17 cellular contexts compared by ENCODE assay signal in the genomic region with DNA sequence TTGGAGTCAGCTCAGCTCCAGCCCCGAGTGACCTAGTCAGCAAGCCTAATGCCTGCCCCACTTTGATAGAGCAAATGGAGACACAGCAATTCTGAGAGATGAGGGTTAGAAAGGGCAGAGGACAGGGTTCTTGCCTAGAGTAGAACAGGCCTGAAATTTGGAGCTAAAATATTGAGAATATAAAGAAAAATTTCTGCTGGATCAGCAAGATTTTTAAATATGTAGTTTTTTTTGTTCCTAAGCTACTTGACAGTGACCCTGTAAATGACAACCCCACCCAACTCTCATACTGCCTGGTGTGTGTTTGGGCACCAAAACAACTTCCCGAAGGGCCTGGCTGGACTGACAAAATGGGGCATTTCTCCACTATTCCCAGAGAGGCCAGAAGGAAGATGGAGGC. TPM values are rescaled to one million over a fixed set of nuclear protein-coding genes. Genes with fewer than 3 reads are reported as not detected.
DNase-seq lines count a peak whose midpoint lies in the region; ATAC-seq and TF ChIP-seq lines count a peak whose summit lies in the region.
"Had no signal": no experiment of that assay in that cellular context is flagged by ENCODE, and none has a peak within 500 bp of the region (broad histone marks: within the 10 kb centered on the region; RNA-seq: fewer than 3 reads in every experiment).

No MANE protein-coding gene starts in this region.

- no peaks in the 10 kb centered on the region for H3K27me3 ChIP-seq in CD4-positive, alpha-beta memory T cell (ENCODE audit: insufficient read depth, low read length)
- no peaks in the 10 kb centered on the region for H3K27me3 ChIP-seq in naive thymus-derived CD4-positive, alpha-beta T cell (ENCODE audit: control insufficient read depth in 2 of 2, insufficient read depth in 2 of 2, low read length in 2 of 2)
- no peaks in the 10 kb centered on the region for H3K27me3 ChIP-seq in transverse colon
- H3K27me3 ChIP-seq: BLaER1, Peyer's patch had no signal

- peaks cover 5% of the 10 kb centered on the region for H3K36me3 Mint-ChIP-seq in activated naive CD4-positive, alpha-beta T cell treated with anti-CD3 and anti-CD28 coated beads, Interleukin-2, amount 50 U/mL, for 24 hours
- peaks cover 17 to 24% of the 10 kb centered on the region in 2 donors for H3K36me3 Mint-ChIP-seq in CD4-positive, alpha-beta memory T cell
- H3K36me3 Mint-ChIP-seq in activated T-helper 1 cell treated with anti-CD3 and anti-CD28 coated beads, Interleukin-12 subunit alpha, Interleukin-12 subunit beta, Interleukin-2, Interleukin-4 antibody, amounts not matched to agents 30 ng/mL and 10 ng/mL and 1 ng/mL, durations not matched to agents 14 hours and 24 hours and 36 hours (ENCODE audit: low read depth): no peaks in the 10 kb centered on the region
- peaks cover 0 to 11% (median 0%) of the 10 kb centered on the region in 5 donors for H3K36me3 Mint-ChIP-seq in naive thymus-derived CD4-positive, alpha-beta T cell

- H3K4me1 Mint-ChIP-seq in activated naive CD4-positive, alpha-beta T cell treated with anti-CD3 and anti-CD28 coated beads, Interleukin-2, amount 50 U/mL, for 24 hours: peaks cover 16% of the 10 kb centered on the region
- H3K4me1 Mint-ChIP-seq in CD4-positive, alpha-beta memory T cell: peaks cover 7 to 22% (median 14%) of the 10 kb centered on the region in 4 donors
- H3K4me1 Mint-ChIP-seq in activated T-helper 1 cell treated with anti-CD3 and anti-CD28 coated beads, Interleukin-12 subunit alpha, Interleukin-12 subunit beta, Interleukin-2, Interleukin-4 antibody, amounts not matched to agents 30 ng/mL and 10 ng/mL and 1 ng/mL, durations not matched to agents 14 hours and 24 hours and 36 hours (ENCODE audit: low read depth): peaks cover 21% of the 10 kb centered on the region
- peaks cover 11 to 28% (median 18%) of the 10 kb centered on the region in 7 donors for H3K4me1 Mint-ChIP-seq in naive thymus-derived CD4-positive, alpha-beta T cell

- no peak for ATAC-seq in naive thymus-derived CD4-positive, alpha-beta T cell
- ATAC-seq: Right ventricle myocardium inferior had no signal

- peak overlapping the region; percentile 40 for H3K4me3 Mint-ChIP-seq in activated naive CD4-positive, alpha-beta T cell treated with anti-CD3 and anti-CD28 coated beads, Interleukin-2, amount 50 U/mL, for 24 hours
- peak overlapping the region in 4 of 8 donors; percentile 60 to 68 (median 64) for H3K4me3 Mint-ChIP-seq in CD4-positive, alpha-beta memory T cell
- no peak overlapping the region for H3K4me3 Mint-ChIP-seq in activated T-helper 1 cell treated with anti-CD3 and anti-CD28 coated beads, Interleukin-12 subunit alpha, Interleukin-12 subunit beta, Interleukin-2, Interleukin-4 antibody, amounts not matched to agents 30 ng/mL and 10 ng/mL and 1 ng/mL, durations not matched to agents 14 hours and 24 hours and 36 hours
- peak overlapping the region in 4 of 10 donors; percentile 12 to 80 (median 52) for H3K4me3 Mint-ChIP-seq in naive thymus-derived CD4-positive, alpha-beta T cell

- H3K27ac ChIP-seq in CD4-positive, alpha-beta memory T cell (ENCODE audit: low read depth, low read length): no peak overlapping the region
- peak overlapping the region; percentile 19 for H3K27ac ChIP-seq in naive thymus-derived CD4-positive, alpha-beta T cell (ENCODE audit: low read depth, low read length)
- no peak overlapping the region for H3K27ac ChIP-seq in transverse colon
- H3K27ac ChIP-seq: BLaER1 had no signal

- intact Hi-C loops in CD4-positive, alpha-beta memory T cell (cut with micrococcal nuclease): no loop called here
- intact Hi-C loops in activated T-helper 1 cell treated with anti-CD3 and anti-CD28 coated beads, Interleukin-12 subunit alpha, Interleukin-12 subunit beta, Interleukin-2, Interleukin-4 antibody, amounts not matched to agents 30 ng/mL and 10 ng/mL and 1 ng/mL, durations not matched to agents 14 hours and 24 hours and 36 hours (cut with micrococcal nuclease): no loop called here
- intact Hi-C loops in naive thymus-derived CD4-positive, alpha-beta T cell (cut with micrococcal nuclease): no loop called here
- intact Hi-C loops in transverse colon (cut with DNase I; ENCODE audit: low total_unique reads): loop anchor here (10.0 kb wide), 1 partner anchor 445 kb away; no protein-coding TSS in a partner anchor

- H3K4me1 ChIP-seq in CD4-positive, alpha-beta memory T cell (ENCODE audit: insufficient read depth, low read length): peaks cover 17% of the 10 kb centered on the region
- H3K4me1 ChIP-seq in naive thymus-derived CD4-positive, alpha-beta T cell (ENCODE audit: control insufficient read depth in 2 of 2, insufficient read depth in 2 of 2, low read length in 2 of 2): peaks cover 0 to 15% of the 10 kb centered on the region in 2 donors
- no peaks in the 10 kb centered on the region for H3K4me1 ChIP-seq in transverse colon
- H3K4me1 ChIP-seq: Peyer's patch had no signal

- DNase-seq in activated naive CD4-positive, alpha-beta T cell treated with Interleukin-2 at 50 U/mL for 16 hours: no peak
- no peak for DNase-seq in CD4-positive, alpha-beta memory T cell
- DNase-seq in activated T-helper 1 cell treated with anti-CD3 and anti-CD28 coated beads, Interleukin-12 subunit alpha, Interleukin-12 subunit beta, Interleukin-2, Interleukin-4 antibody, amounts not matched to agents 30 ng/mL and 10 ng/mL and 1 ng/mL, durations not matched to agents 14 hours and 24 hours and 36 hours (ENCODE audit: low spot score): no peak
- no peak for DNase-seq in naive thymus-derived CD4-positive, alpha-beta T cell
- DNase-seq in hippocampal formation (lab: John Stamatoyannopoulos, UW) (no peak), transverse colon (no peak)
- DNase-seq: DND-41; NCI-H1694 treated with DMSO at 0.1 percent for 48 hours; NCI-H510A; NCI-H748 treated with DMSO at 0.1 percent for 48 hours; NK-92 treated with Interleukin-12 subunit alpha and Interleukin-12 subunit beta, amount 100 ng/mL, for 24 hours; Peyer's patch had no signal

- TF ChIP-seq CTCF in transverse colon (IDR thresholded peaks at IDR 0.05): no peak

- H3K9me3 ChIP-seq in CD4-positive, alpha-beta memory T cell (ENCODE audit: control insufficient read depth in 1 of 2, low read length in 2 of 2): no peaks in the 10 kb centered on the region
- H3K9me3 ChIP-seq in naive thymus-derived CD4-positive, alpha-beta T cell (ENCODE audit: control insufficient read depth in 2 of 3, low read length in 3 of 3): no peaks in the 10 kb centered on the region
- no peaks in the 10 kb centered on the region for H3K9me3 ChIP-seq in transverse colon
- H3K9me3 ChIP-seq: BLaER1, Peyer's patch had no signal

- H3K9me3 Mint-ChIP-seq in activated naive CD4-positive, alpha-beta T cell treated with anti-CD3 and anti-CD28 coated beads, Interleukin-2, amount 50 U/mL, for 24 hours: no peaks in the 10 kb centered on the region
- H3K9me3 Mint-ChIP-seq in CD4-positive, alpha-beta memory T cell: no peaks in the 10 kb centered on the region
- no peaks in the 10 kb centered on the region for H3K9me3 Mint-ChIP-seq in activated T-helper 1 cell treated with anti-CD3 and anti-CD28 coated beads, Interleukin-12 subunit alpha, Interleukin-12 subunit beta, Interleukin-2, Interleukin-4 antibody, amounts not matched to agents 30 ng/mL and 10 ng/mL and 1 ng/mL, durations not matched to agents 14 hours and 24 hours and 36 hours
- H3K9me3 Mint-ChIP-seq in naive thymus-derived CD4-positive, alpha-beta T cell: no peaks in the 10 kb centered on the region

- no peak overlapping the region for H3K4me3 ChIP-seq in CD4-positive, alpha-beta memory T cell (ENCODE audit: low read length in 2 of 2)
- no peak overlapping the region for H3K4me3 ChIP-seq in naive thymus-derived CD4-positive, alpha-beta T cell (ENCODE audit: low read length)
- H3K4me3 ChIP-seq in transverse colon: no peak overlapping the region
- H3K4me3 ChIP-seq: BLaER1, Peyer's patch had no signal

- H3K27ac Mint-ChIP-seq in activated naive CD4-positive, alpha-beta T cell treated with anti-CD3 and anti-CD28 coated beads, Interleukin-2, amount 50 U/mL, for 24 hours: peak overlapping the region; percentile 73
- peak overlapping the region in 6 of 7 donors; percentile 69 to 93 (median 85) for H3K27ac Mint-ChIP-seq in CD4-positive, alpha-beta memory T cell
- peak overlapping the region; percentile 16 for H3K27ac Mint-ChIP-seq in activated T-helper 1 cell treated with anti-CD3 and anti-CD28 coated beads, Interleukin-12 subunit alpha, Interleukin-12 subunit beta, Interleukin-2, Interleukin-4 antibody, amounts not matched to agents 30 ng/mL and 10 ng/mL and 1 ng/mL, durations not matched to agents 14 hours and 24 hours and 36 hours
- H3K27ac Mint-ChIP-seq in naive thymus-derived CD4-positive, alpha-beta T cell: peak overlapping the region in 8 of 9 donors; percentile 32 to 93 (median 86)

- POLR2A ChIA-PET in CD4-positive, alpha-beta memory T cell (lab: Charles Lee; ENCODE audit: partially characterized antibody): interaction anchor here (1.0 to 1.9 kb wide), 9 partner anchors 9 to 287 kb away, joined by 3 to 10 read pairs (median 5); partner anchors contain the start of genes ACE, CYB561 and MAP3K3
- POLR2A ChIA-PET in naive thymus-derived CD4-positive, alpha-beta T cell (lab: Charles Lee): no interaction called here

- no peaks in the 10 kb centered on the region for H3K27me3 Mint-ChIP-seq in activated naive CD4-positive, alpha-beta T cell treated with anti-CD3 and anti-CD28 coated beads, Interleukin-2, amount 50 U/mL, for 24 hours
- H3K27me3 Mint-ChIP-seq in CD4-positive, alpha-beta memory T cell: no peaks in the 10 kb centered on the region
- peaks cover 16% of the 10 kb centered on the region for H3K27me3 Mint-ChIP-seq in activated T-helper 1 cell treated with anti-CD3 and anti-CD28 coated beads, Interleukin-12 subunit alpha, Interleukin-12 subunit beta, Interleukin-2, Interleukin-4 antibody, amounts not matched to agents 30 ng/mL and 10 ng/mL and 1 ng/mL, durations not matched to agents 14 hours and 24 hours and 36 hours (ENCODE audit: insufficient read depth)
- H3K27me3 Mint-ChIP-seq in naive thymus-derived CD4-positive, alpha-beta T cell: peaks cover 0 to 33% (median 0%) of the 10 kb centered on the region in 5 donors

- TF ChIP-seq POLR2A in transverse colon (IDR thresholded peaks at IDR 0.05): no peak

- CTCF ChIA-PET in CD4-positive, alpha-beta memory T cell (lab: Charles Lee; ENCODE audit: partially characterized antibody): interaction anchor here (1.0 to 6.3 kb wide), 4 partner anchors 10 to 193 kb away, joined by 3 to 50 read pairs (median 11); no protein-coding TSS in a partner anchor
- CTCF ChIA-PET in naive thymus-derived CD4-positive, alpha-beta T cell (lab: Charles Lee): interaction anchor here (1.3 kb wide), 1 partner anchor 13 kb away, joined by 10 read pairs; no protein-coding TSS in a partner anchor

- no peak for TF ChIP-seq EP300 in transverse colon (IDR thresholded peaks at IDR 0.05; ENCODE audit: low read depth)

- 97% methylated on average over 2 of the region's 2 CpGs; no CpG with 5 or more reads in 1 of the 2 donors for WGBS in transverse colon (ENCODE audit: low coverage in 1 of 2), 2 donors

- no peaks in the 10 kb centered on the region for H3K36me3 ChIP-seq in CD4-positive, alpha-beta memory T cell (ENCODE audit: insufficient read depth, low read length)
- peaks cover 0 to 6% (median 0%) of the 10 kb centered on the region in 3 experiments for H3K36me3 ChIP-seq in naive thymus-derived CD4-positive, alpha-beta T cell (ENCODE audit: control insufficient read depth in 2 of 3, insufficient read depth in 3 of 3, low read length in 3 of 3)
- H3K36me3 ChIP-seq in transverse colon: no peaks in the 10 kb centered on the region
- H3K36me3 ChIP-seq: Peyer's patch had no signal

- in situ Hi-C loops in transverse colon (cut with MboI; ENCODE audit: low pct_ligation_motif_present in 1 of 4, low pct_unique_long_range_greater_than_20kb in 1 of 4, low sequenced_read_pairs in 3 of 4): loop anchor here (25.0 kb wide), 4 partner anchors 332 to 732 kb away; no protein-coding TSS in a partner anchor

RNA-seq across cellular contexts. Expression of gene CYB561, which starts 26.7 kb away (rescaled TPM):
- 10 to 100 TPM; 81.0 to 83.7 TPM for total RNA-seq in CD4-positive, alpha-beta memory T cell
- 10 to 100 TPM; 34.1 to 42.1 TPM for polyA plus RNA-seq in CD4-positive, alpha-beta memory T cell
- 1.9 and 2.9 TPM in 2 replicates for total RNA-seq in activated T-helper 1 cell treated with anti-CD3 and anti-CD28 coated beads, Interleukin-12 subunit alpha, Interleukin-12 subunit beta, Interleukin-2, Interleukin-4 antibody, amounts not matched to agents 30 ng/mL and 10 ng/mL and 1 ng/mL, durations not matched to agents 14 hours and 24 hours and 36 hours
- 10 to 100 TPM in 3 of 5 experiments, 1 to 10 TPM in 2; 5.0 to 20.4 (median 11.0) TPM for total RNA-seq in naive thymus-derived CD4-positive, alpha-beta T cell
- polyA plus RNA-seq in naive thymus-derived CD4-positive, alpha-beta T cell: 1 to 10 TPM; 1.9 to 3.0 TPM
- total RNA-seq in transverse colon: 100 to 1,000 TPM in 1 of 4 donors, 10 to 100 TPM in 3; 52.6 to 315 (median 68.5) TPM
- total RNA-seq: G401 had no signal

RNA-seq across cellular contexts. Expression of gene ACE, which starts 57.5 kb away (rescaled TPM):
- 10 to 100 TPM; 56.7 TPM for total RNA-seq in CD4-positive, alpha-beta memory T cell
- polyA plus RNA-seq in CD4-positive, alpha-beta memory T cell: 1 to 10 TPM; 1.8 to 7.5 TPM
- total RNA-seq in activated T-helper 1 cell treated with anti-CD3 and anti-CD28 coated beads, Interleukin-12 subunit alpha, Interleukin-12 subunit beta, Interleukin-2, Interleukin-4 antibody, amounts not matched to agents 30 ng/mL and 10 ng/mL and 1 ng/mL, durations not matched to agents 14 hours and 24 hours and 36 hours: 0.36 and 0.59 TPM in 2 replicates
- total RNA-seq in naive thymus-derived CD4-positive, alpha-beta T cell: 10 to 100 TPM in 1 of 5 experiments, 1 to 10 TPM in 2, under 1 TPM in 2; 0.73 to 14.4 (median 2.3) TPM
- not detected for polyA plus RNA-seq in naive thymus-derived CD4-positive, alpha-beta T cell
- total RNA-seq in transverse colon: 10 to 100 TPM in 3 of 4 donors, 1 to 10 TPM in 1; 6.0 to 56.7 (median 28.0) TPM
- total RNA-seq: H4 had no signal

Comparison
In these comparisons a context has a peak if more than half of its experiments do, and no peak if none do; other contexts are left out.
1. H3K27ac Mint-ChIP-seq: peak in every context shown above with its lines; median percentile 86 in naive thymus-derived CD4-positive, alpha-beta T cell; 85 in CD4-positive, alpha-beta memory T cell; 73 in activated naive CD4-positive, alpha-beta T cell treated with anti-CD3 and anti-CD28 coated beads, Interleukin-2, amount 50 U/mL, for 24 hours; 16 in activated T-helper 1 cell treated with anti-CD3 and anti-CD28 coated beads, Interleukin-12 subunit alpha, Interleukin-12 subunit beta, Interleukin-2, Interleukin-4 antibody, amounts not matched to agents 30 ng/mL and 10 ng/mL and 1 ng/mL, durations not matched to agents 14 hours and 24 hours and 36 hours.